In the genomic region with DNA sequence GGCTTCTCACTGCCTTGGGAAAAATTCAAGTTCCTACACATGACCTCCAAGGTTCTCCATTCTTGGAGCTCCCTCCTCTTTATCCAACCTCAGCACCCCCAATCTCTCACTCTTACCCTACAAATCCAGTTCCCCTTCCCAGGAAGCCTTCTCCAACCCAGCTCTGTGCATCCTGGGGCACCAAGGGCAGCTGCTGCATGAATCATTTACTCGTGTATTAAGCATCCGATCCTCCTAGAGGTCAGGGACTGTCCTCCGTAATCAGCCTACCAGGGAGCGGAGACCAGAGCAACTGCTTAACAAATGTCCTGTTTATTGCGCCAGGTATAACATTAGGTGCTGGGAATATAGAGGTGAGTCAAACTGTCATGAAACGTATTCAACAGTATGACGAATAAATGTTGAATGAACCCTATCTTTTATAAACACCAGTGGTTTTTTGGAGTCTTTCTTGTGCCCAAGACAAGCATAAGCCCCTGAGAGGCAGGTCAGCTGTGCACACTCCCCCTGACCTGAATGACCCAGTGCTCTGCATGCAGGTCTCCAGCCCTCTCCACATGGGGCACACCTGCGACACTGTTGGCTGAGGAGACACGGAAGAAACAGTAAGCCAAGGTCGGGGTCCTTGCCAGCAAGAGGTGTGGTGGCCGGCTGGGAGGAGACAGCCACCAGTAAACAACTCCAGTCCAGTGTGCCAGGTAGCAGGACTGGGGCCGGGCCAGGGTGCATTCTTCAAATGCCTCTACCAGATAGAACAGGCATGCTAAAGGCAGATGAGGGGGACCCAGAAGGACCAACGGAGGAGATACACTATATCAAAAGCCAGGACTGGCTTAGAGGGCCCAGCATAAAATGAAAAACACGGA, we compare ENCODE assay signal across 9 cellular contexts. TPM values are rescaled to one million over a fixed set of nuclear protein-coding genes. Genes with fewer than 3 reads are reported as not detected.
DNase-seq lines count a peak whose midpoint lies in the region; ATAC-seq and TF ChIP-seq lines count a peak whose summit lies in the region.
"Had no signal": no experiment of that assay in that cellular context is flagged by ENCODE, and none has a peak within 500 bp of the region (broad histone marks: within the 10 kb centered on the region; RNA-seq: fewer than 3 reads in every experiment).

No MANE protein-coding gene starts in this region.

- no peak overlapping the region for H2BK5ac ChIP-seq in neuronal stem cell (ENCODE audit: low read length)

- peaks cover 21% of the 10 kb centered on the region for H3K36me3 Mint-ChIP-seq in MCF 10A (ENCODE audit: insufficient read depth, unreplicated experiment)

- H3K9me3 Mint-ChIP-seq in MCF 10A (ENCODE audit: unreplicated experiment) = no peaks in the 10 kb centered on the region

- TF ChIP-seq CTCF in MCF 10A (IDR thresholded peaks at IDR 0.05; ENCODE audit: unreplicated experiment) = no peak
- no peak for TF ChIP-seq CTCF in right lobe of liver (IDR thresholded peaks at IDR 0.05)
- peak in 1 of 5 experiments; percentile 10 for TF ChIP-seq CTCF in transverse colon (IDR thresholded peaks at IDR 0.05)

- H3K36me3 ChIP-seq in right lobe of liver (no peaks in the 10 kb centered on the region), transverse colon (no peaks in the 10 kb centered on the region), neuronal stem cell (replicated peaks in 1 of 2; ENCODE audit: control insufficient read depth in 2 of 2, insufficient read depth in 2 of 2, low read length in 2 of 2) (peaks cover 6 to 80% of the 10 kb centered on the region in 2 donors)

- no peak overlapping the region for H2BK12ac ChIP-seq in neuronal stem cell (ENCODE audit: low read length)

- no peak overlapping the region for H3K9ac ChIP-seq in neuronal stem cell (ENCODE audit: low read depth, low read length, poor library complexity)

- peak overlapping the region; percentile 97 for H3K27ac ChIP-seq in caudate nucleus (ENCODE audit: low read depth, low read length)
- H3K27ac ChIP-seq in right lobe of liver = peak overlapping the region in 2 of 3 donors; percentile 38 to 54
- H3K27ac ChIP-seq in transverse colon = peak overlapping the region; percentile 58 to 69 (median 68)
- H3K27ac ChIP-seq in neuronal stem cell (replicated peaks; ENCODE audit: low read length) = no peak overlapping the region

- no peak overlapping the region for H2AFZ ChIP-seq in neuronal stem cell (ENCODE audit: low read length)

- H3K4me1 ChIP-seq in right lobe of liver (peaks cover 0 to 67% (median 30%) of the 10 kb centered on the region in 4 donors), transverse colon (peaks cover 39 to 95% (median 78%) of the 10 kb centered on the region in 4 donors), neuronal stem cell (ENCODE audit: control insufficient read depth in 2 of 2, insufficient read depth in 1 of 2, low read depth in 1 of 2, low read length in 2 of 2) (peaks cover 33 to 60% of the 10 kb centered on the region in 2 donors)

- TF ChIP-seq EP300 in transverse colon (IDR thresholded peaks at IDR 0.05; ENCODE audit: low read depth) = no peak

- H3K9me3 ChIP-seq in right lobe of liver = no peaks in the 10 kb centered on the region
- H3K9me3 ChIP-seq in transverse colon = no peaks in the 10 kb centered on the region
- no peaks in the 10 kb centered on the region for H3K9me3 ChIP-seq in neuronal stem cell (replicated peaks in 1 of 2; ENCODE audit: control insufficient read depth in 2 of 2, insufficient read depth in 1 of 2, low read depth in 1 of 2, low read length in 2 of 2)

- no peak overlapping the region for H4K91ac ChIP-seq in neuronal stem cell (ENCODE audit: low read depth, low read length, poor library complexity)

- POLR2A ChIA-PET in MCF 10A (lab: Yijun Ruan, JAX) = interaction anchor here (0.8 to 3.1 kb wide), 3 partner anchors 24 to 83 kb away, joined by 3 to 95 read pairs (median 23); a partner anchor contains a TSS

- no peak overlapping the region for H2BK120ac ChIP-seq in neuronal stem cell (ENCODE audit: low read depth, low read length)

- H3K79me1 ChIP-seq in neuronal stem cell (ENCODE audit: low read depth, low read length) = peaks cover 13% of the 10 kb centered on the region

- in situ Hi-C loops in T47D (cut with HindIII; ENCODE audit: low pct_unique_long_range_greater_than_20kb, low sequenced_read_pairs) = no loop called here
- in situ Hi-C loops in transverse colon (cut with MboI; ENCODE audit: low pct_ligation_motif_present in 1 of 4, low pct_unique_long_range_greater_than_20kb in 1 of 4, low sequenced_read_pairs in 3 of 4) = no loop called here

- DNase-seq in T47D (ENCODE audit: low read depth in 1 of 2, low spot score in 1 of 2) = peak; percentile 49 to 75
- no peak for DNase-seq in MCF 10A (ENCODE audit: unreplicated experiment)
- DNase-seq in caudate nucleus (lab: John Stamatoyannopoulos, UW) = peak in 1 of 61 donors; percentile 86
- DNase-seq in right lobe of liver = peak; percentile 69 to 87 (median 82)
- peak; percentile 79 for DNase-seq in transverse colon
- no peak for DNase-seq in neuronal stem cell (ENCODE audit: low spot score)
- DNase-seq: AML-193 had no signal

- no peak overlapping the region for H4K8ac ChIP-seq in neuronal stem cell (ENCODE audit: low read depth, low read length)

- no peak overlapping the region for H3K4me2 ChIP-seq in neuronal stem cell (ENCODE audit: insufficient read depth, low read length, poor library complexity, severe bottlenecking)

- intact Hi-C loops in MCF 10A (cut with micrococcal nuclease) (no loop called here), right lobe of liver (cut with DNase I) (no loop called here), transverse colon (cut with DNase I; ENCODE audit: low total_unique reads) (no loop called here)

- H3K23ac ChIP-seq in neuronal stem cell (ENCODE audit: low read depth, low read length, poor library complexity) = no peak overlapping the region

- peaks cover 32% of the 10 kb centered on the region for H3K4me1 Mint-ChIP-seq in MCF 10A (ENCODE audit: insufficient read depth, unreplicated experiment)

- H3K4me3 Mint-ChIP-seq in MCF 10A (ENCODE audit: unreplicated experiment) = no peak overlapping the region

- CTCF ChIA-PET in MCF 10A (lab: Yijun Ruan, JAX) = interaction anchor here (0.6 to 2.1 kb wide), 3 partner anchors 116 to 430 kb away, joined by 3 to 6 read pairs (median 3); no protein-coding TSS in a partner anchor

- H3K4ac ChIP-seq in neuronal stem cell (ENCODE audit: low read length) = no peak overlapping the region

- WGBS in right lobe of liver (ENCODE audit: insufficient coverage, low coverage, low lambda C conversion rate, missing lambda C conversion rate) = 42% methylated on average over 13 of the region's 14 CpGs
- whole genome bisulfite sequencing in transverse colon (ENCODE audit: low coverage in 1 of 2), 2 donors = 56 to 85% methylated on average over 7 to 14 of the region's 14 CpGs
- WGBS in neuronal stem cell (ENCODE audit: extremely low coverage in 2 of 2, insufficient read length in 2 of 2, insufficient replicate concordance in 1 of 2), 2 donors = no CpG with 5 or more reads among the region's 14 CpGs

- H3K14ac ChIP-seq in neuronal stem cell (ENCODE audit: low read length) = no peak overlapping the region

- H3K27me3 ChIP-seq in right lobe of liver = no peaks in the 10 kb centered on the region
- H3K27me3 ChIP-seq in transverse colon = no peaks in the 10 kb centered on the region
- no peaks in the 10 kb centered on the region for H3K27me3 ChIP-seq in neuronal stem cell (ENCODE audit: control insufficient read depth in 3 of 3, insufficient read depth in 3 of 3, low read depth in 1 of 3, low read length in 3 of 3)

- BruUV-seq in MCF 10A (replicated peaks; lab: Mats Ljungman, UMichigan) = no TSS peak

- no peak overlapping the region for H2AK5ac ChIP-seq in neuronal stem cell (ENCODE audit: low read depth, low read length)

- no peak for TF ChIP-seq POLR2A in right lobe of liver (IDR thresholded peaks at IDR 0.05)
- TF ChIP-seq POLR2A in transverse colon (IDR thresholded peaks at IDR 0.05) = peak; percentile 7

- ATAC-seq in right lobe of liver = peak; percentile 58 to 73 (median 66)
- ATAC-seq in GM19455 (IDR thresholded peaks at IDR 0.05; ENCODE audit: unreplicated experiment) = no peak
- ATAC-seq in GM18861 (IDR thresholded peaks at IDR 0.05; ENCODE audit: unreplicated experiment) = no peak

- H2BK15ac ChIP-seq in neuronal stem cell (ENCODE audit: low read length) = no peak overlapping the region

- H3K18ac ChIP-seq in neuronal stem cell (ENCODE audit: low read length) = no peak overlapping the region

- H3K27me3 Mint-ChIP-seq in MCF 10A (ENCODE audit: insufficient read depth, unreplicated experiment) = no peaks in the 10 kb centered on the region

- H3K27ac Mint-ChIP-seq in MCF 10A (ENCODE audit: low read depth, unreplicated experiment) = no peak overlapping the region

- no peak overlapping the region for H3K4me3 ChIP-seq in right lobe of liver
- H3K4me3 ChIP-seq in transverse colon = no peak overlapping the region
- no peak overlapping the region for H3K4me3 ChIP-seq in neuronal stem cell (ENCODE audit: low read length in 2 of 2)

RNA-seq across cellular contexts. Expression of a gene that starts 27.6 kb away (rescaled TPM):
- total RNA-seq in MCF 10A (2022) (150 and 159 TPM in 2 replicates), right lobe of liver (10 to 100 TPM; 39.9 to 66.6 (median 49.0) TPM), transverse colon (10 to 100 TPM; 23.9 to 92.7 (median 69.4) TPM)
- 488 TPM for polyA plus RNA-seq in neuronal stem cell (2013, experiment 1 of 2)
- polyA plus RNA-seq in neuronal stem cell (2013, experiment 2 of 2) = 480 TPM

Comparison
In these comparisons a context has a peak if more than half of its experiments do, and no peak if none do; other contexts are left out.
1. DNase-seq: peak in T47D (2 of 2), right lobe of liver (3 of 3) and transverse colon (single experiment); none in MCF 10A (single experiment) and neuronal stem cell (single experiment).
2. ATAC-seq: peak in right lobe of liver (4 of 4); none in GM19455 (single experiment) and GM18861 (single experiment).